In genomic region chr10:29063806-29064644, GRCh38 we compare ENCODE assay signal across 14 cellular contexts.
DNase-seq lines count a peak whose midpoint lies in the region; ATAC-seq, FAIRE-seq and TF ChIP-seq lines count a peak whose summit lies in the region.
"Had no signal": no experiment of that assay in that cellular context is flagged by ENCODE, and none has a peak within 500 bp of the region (broad histone marks: within the 10 kb centered on the region; RNA-seq: fewer than 3 reads in every experiment).

No MANE protein-coding gene starts in this region.

- H3K27me3 Mint-ChIP-seq in HFFc6 (ENCODE audit: insufficient read depth), result peaks cover 11% of the 10 kb centered on the region
- peaks cover 5% of the 10 kb centered on the region for H3K27me3 Mint-ChIP-seq in CD4-positive, alpha-beta T cell

- no peak for TF ChIP-seq POLR2A in gastroesophageal sphincter (IDR thresholded peaks at IDR 0.05)

- peak; percentile 3 for FAIRE-seq in TTC549 (lab: Jason Lieb, UNC)

- intact Hi-C loops in CD4-positive, alpha-beta T cell (cut with DNase I, micrococcal nuclease), result no loop called here

- peaks cover 9% of the 10 kb centered on the region for H3K4me1 Mint-ChIP-seq in HFFc6 (ENCODE audit: low read depth)
- H3K4me1 Mint-ChIP-seq in CD4-positive, alpha-beta T cell (ENCODE audit: low read depth), result no peaks in the 10 kb centered on the region
- H3K4me1 Mint-ChIP-seq: naive thymus-derived CD4-positive, alpha-beta T cell had no signal

- TF ChIP-seq CTCF in HFFc6 (IDR thresholded peaks at IDR 0.05) (no peak), gastroesophageal sphincter (IDR thresholded peaks at IDR 0.05) (no peak)
- no peak for TF ChIP-seq CTCF in CD4-positive, alpha-beta T cell (IDR thresholded peaks at IDR 0.05)

- no peak for TF ChIP-seq EP300 in gastroesophageal sphincter (IDR thresholded peaks at IDR 0.05)

- DNase-seq in HFFc6 (peak; percentile 16), glomerular visceral epithelial cell (ENCODE audit: extremely low spot score) (peak; percentile 4)
- no peak for DNase-seq in CD4-positive, alpha-beta T cell
- DNase-seq: activated CD8-positive, alpha-beta memory T cell treated with anti-CD3 and anti-CD28 coated beads, Interleukin-2, amount 50 U/mL, for 4 hours; KBM-7; naive thymus-derived CD4-positive, alpha-beta T cell; NCI-H1694; NCI-H82; WERI-Rb-1 had no signal

- H3K4me3 Mint-ChIP-seq in HFFc6, result no peak overlapping the region
- no peak overlapping the region for H3K4me3 Mint-ChIP-seq in CD4-positive, alpha-beta T cell
- H3K4me3 Mint-ChIP-seq: naive thymus-derived CD4-positive, alpha-beta T cell had no signal

- H3K27ac ChIP-seq in subcutaneous abdominal adipose tissue (ENCODE audit: low read depth, low read length), result peak overlapping the region; percentile 91
- no peak overlapping the region for H3K27ac ChIP-seq in CD4-positive, alpha-beta T cell (ENCODE audit: low read depth, low read length)
- H3K27ac ChIP-seq in gastroesophageal sphincter, result no peak overlapping the region
- H3K27ac ChIP-seq: SJSA1, WERI-Rb-1 had no signal

- CTCF ChIA-PET in CD4-positive, alpha-beta T cell (lab: Charles Lee), result no interaction called here

- H3K9me3 ChIP-seq in subcutaneous abdominal adipose tissue (ENCODE audit: control insufficient read depth in 5 of 5, low read length in 5 of 5), result no peaks in the 10 kb centered on the region
- H3K9me3 ChIP-seq in CD4-positive, alpha-beta T cell (ENCODE audit: control insufficient read depth, low read length), result no peaks in the 10 kb centered on the region
- no peaks in the 10 kb centered on the region for H3K9me3 ChIP-seq in gastroesophageal sphincter
- H3K9me3 ChIP-seq: SJSA1 had no signal

- no peaks in the 10 kb centered on the region for H3K27me3 ChIP-seq in subcutaneous abdominal adipose tissue (ENCODE audit: control insufficient read depth in 5 of 5, insufficient read depth in 4 of 5, low read length in 5 of 5)
- no peaks in the 10 kb centered on the region for H3K27me3 ChIP-seq in CD4-positive, alpha-beta T cell (ENCODE audit: control insufficient read depth, insufficient read depth, low read length)
- peaks cover 2% of the 10 kb centered on the region for H3K27me3 ChIP-seq in gastroesophageal sphincter
- H3K27me3 ChIP-seq: SJSA1 had no signal

- POLR2A ChIA-PET in CD4-positive, alpha-beta T cell (lab: Charles Lee), result no interaction called here

- peak overlapping the region in 2 of 5 donors; percentile 19 to 37 for H3K4me3 ChIP-seq in subcutaneous abdominal adipose tissue (ENCODE audit: low read depth in 1 of 5, low read length in 5 of 5)
- H3K4me3 ChIP-seq in gastroesophageal sphincter, result no peak overlapping the region
- H3K4me3 ChIP-seq: SJSA1 had no signal

- WGBS in gastroesophageal sphincter (ENCODE audit: low coverage in 1 of 2), 2 donors, result 73 to 77% methylated on average over 4 to 5 of the region's 5 CpGs

- no peaks in the 10 kb centered on the region for H3K9me3 Mint-ChIP-seq in HFFc6
- no peaks in the 10 kb centered on the region for H3K9me3 Mint-ChIP-seq in CD4-positive, alpha-beta T cell

- H3K36me3 Mint-ChIP-seq in HFFc6 (ENCODE audit: low read depth), result no peaks in the 10 kb centered on the region
- H3K36me3 Mint-ChIP-seq in CD4-positive, alpha-beta T cell (ENCODE audit: low read depth), result no peaks in the 10 kb centered on the region
- H3K36me3 Mint-ChIP-seq: naive thymus-derived CD4-positive, alpha-beta T cell had no signal

- H3K9ac ChIP-seq in subcutaneous abdominal adipose tissue (ENCODE audit: low read length in 5 of 5), result peak overlapping the region in 2 of 5 donors; percentile 27 to 67

- ATAC-seq in CD4-positive, alpha-beta T cell (ENCODE audit: poor library complexity), result no peak
- ATAC-seq in gastroesophageal sphincter (no peak), HG03139 (IDR thresholded peaks at IDR 0.05; ENCODE audit: unreplicated experiment) (no peak)
- ATAC-seq: naive thymus-derived CD4-positive, alpha-beta T cell had no signal

- H3K4me1 ChIP-seq in subcutaneous abdominal adipose tissue (ENCODE audit: control insufficient read depth in 5 of 5, insufficient read depth in 5 of 5, low read length in 5 of 5) (peaks cover 1 to 24% (median 8%) of the 10 kb centered on the region in 5 donors), gastroesophageal sphincter (no peaks in the 10 kb centered on the region)

- no peak overlapping the region for H3K27ac Mint-ChIP-seq in HFFc6
- H3K27ac Mint-ChIP-seq in CD4-positive, alpha-beta T cell, result no peak overlapping the region
- H3K27ac Mint-ChIP-seq: naive thymus-derived CD4-positive, alpha-beta T cell had no signal

- H3K36me3 ChIP-seq in subcutaneous abdominal adipose tissue (ENCODE audit: control insufficient read depth in 5 of 5, insufficient read depth in 5 of 5, low read length in 5 of 5) (no peaks in the 10 kb centered on the region), gastroesophageal sphincter (no peaks in the 10 kb centered on the region)
- H3K36me3 ChIP-seq: SJSA1, WERI-Rb-1 had no signal

Comparison
In these comparisons a context has a peak if more than half of its experiments do, and no peak if none do; other contexts are left out.
1. DNase-seq: peak in HFFc6 (single experiment) and glomerular visceral epithelial cell (single experiment); none in CD4-positive, alpha-beta T cell (0 of 10).